In the genomic region with DNA sequence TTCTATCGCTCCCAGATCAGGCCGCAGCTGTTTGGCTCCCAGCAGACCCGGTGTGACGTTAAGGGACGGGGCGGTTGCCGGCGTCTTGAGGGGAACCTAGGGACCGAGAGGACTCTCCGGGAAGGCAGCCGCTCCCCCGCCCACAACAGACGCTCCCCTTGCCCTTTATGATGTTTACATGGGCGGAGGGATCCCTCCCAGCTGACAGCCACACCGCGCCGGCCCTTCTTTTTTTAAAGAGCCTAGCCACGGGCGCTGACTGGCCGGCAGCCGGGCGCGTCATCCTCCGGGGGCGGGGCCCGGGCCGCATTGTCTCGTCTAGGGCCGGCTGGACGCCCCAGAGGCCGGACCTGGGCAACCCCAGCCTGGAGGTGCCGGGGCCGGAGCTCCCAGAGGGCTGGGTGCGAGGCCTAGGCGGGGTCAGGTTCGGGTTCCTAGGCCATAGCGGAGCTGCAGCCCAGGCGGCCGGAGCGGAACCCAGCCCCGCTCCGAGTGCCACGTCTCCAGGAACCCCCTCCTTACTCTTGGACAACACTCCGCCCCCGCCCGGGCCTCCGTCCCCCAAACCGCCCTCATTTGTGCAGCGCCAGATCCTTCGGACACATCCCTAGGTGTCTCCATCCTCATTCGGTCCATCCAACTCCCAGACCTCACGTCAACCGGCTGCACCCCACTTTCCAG, we compare ENCODE assay signal across 8 cellular contexts. TPM values are rescaled to one million over a fixed set of nuclear protein-coding genes. Genes with fewer than 3 reads are reported as not detected.
DNase-seq lines count a peak whose midpoint lies in the region; ATAC-seq and TF ChIP-seq lines count a peak whose summit lies in the region.

Gene PCAT6 (plus strand): TSS at position 340 of the 681 bp plus-strand sequence.

- peak; percentile 71 for ATAC-seq in DND-41 (ENCODE audit: insufficient read depth, low read depth)
- peak; percentile 70 for ATAC-seq in GM23338
- peak; percentile 78 for ATAC-seq in RWPE2 (ENCODE audit: low read depth)

- peaks cover 8% of the 10 kb centered on the region; the same call in 1 of the 2 replicates for H3F3A ChIP-seq in GM23338 (replicated peaks; ENCODE audit: low read depth)

- H3K27me3 Mint-ChIP-seq in GM23338 (ENCODE audit: insufficient read depth, low read depth, poor library complexity) = peaks cover 15% of the 10 kb centered on the region
- peaks cover 1% of the 10 kb centered on the region for H3K27me3 Mint-ChIP-seq in nephron (ENCODE audit: low read depth)

- peak within 1 kb of the TSS in 1 of 2 experiments; percentile 30; a peak in 1 of 4 replicates for H3K4me3 ChIP-seq in DND-41 (ENCODE audit: low read depth in 1 of 2, low read length in 2 of 2)
- peak within 1 kb of the TSS; percentile 66 for H3K4me3 ChIP-seq in GM23338
- peak within 1 kb of the TSS; percentile 65 for H3K4me3 ChIP-seq in RWPE2 (ENCODE audit: severe bottlenecking)
- H3K4me3 ChIP-seq in fibroblast of the aortic adventitia (ENCODE audit: low read depth, low read length) = peak within 1 kb of the TSS; percentile 86

- TF ChIP-seq CTCF in DND-41 (IDR thresholded peaks at IDR 0.05; ENCODE audit: borderline replicate concordance, extremely low read depth, low read length, poor library complexity, severe bottlenecking) (no peak), GM23338 (conservative IDR thresholded peaks at IDR 0.05; ENCODE audit: low read depth in 2 of 2) (no peak), RWPE2 (IDR thresholded peaks at IDR 0.05; ENCODE audit: poor library complexity, severe bottlenecking) (no peak), fibroblast of the aortic adventitia (IDR thresholded peaks at IDR 0.05; ENCODE audit: insufficient read depth, low read length) (no peak), nephron (IDR thresholded peaks at IDR 0.05; ENCODE audit: unreplicated experiment in 3 of 3) (no peak)

- H3K36me3 ChIP-seq in DND-41 (ENCODE audit: insufficient read depth, low read length) (no peaks in the 10 kb centered on the region), GM23338 (ENCODE audit: insufficient read depth) (no peaks in the 10 kb centered on the region), RWPE2 (ENCODE audit: low read depth) (no peaks in the 10 kb centered on the region)

- peak within 1 kb of the TSS; percentile 56 for H3K4me2 ChIP-seq in DND-41 (ENCODE audit: insufficient read depth, low read length)
- peak within 1 kb of the TSS; percentile 89 for H3K4me2 ChIP-seq in GM23338

- peak within 1 kb of the TSS; percentile 96 for H3K27ac Mint-ChIP-seq in GM23338
- peak within 1 kb of the TSS; percentile 64 to 94 (median 83) for H3K27ac Mint-ChIP-seq in nephron

- H3K4me3 Mint-ChIP-seq in GM23338 (peak within 1 kb of the TSS; percentile 78), nephron (peak within 1 kb of the TSS; percentile 88 to 96 (median 93))

- no peaks in the 10 kb centered on the region; the same call in 1 of the 2 replicates for H3K9me2 ChIP-seq in GM23338 (ENCODE audit: insufficient read depth)

- 0 out of 2 replicates have a peak, but pooled peaks cover 3% of the 10 kb centered on the region for H4K20me1 ChIP-seq in DND-41 (ENCODE audit: insufficient read depth, low read length)
- no peaks in the 10 kb centered on the region for H4K20me1 ChIP-seq in GM23338 (replicated peaks; ENCODE audit: insufficient read depth)

- H3K4me1 ChIP-seq in DND-41 (ENCODE audit: insufficient read depth, low read length) = peaks cover 16% of the 10 kb centered on the region
- H3K4me1 ChIP-seq in GM23338 (ENCODE audit: insufficient read depth) = peaks cover 31% of the 10 kb centered on the region
- H3K4me1 ChIP-seq in RWPE2 (ENCODE audit: insufficient read depth, poor library complexity, severe bottlenecking) = peaks cover 13% of the 10 kb centered on the region

- H3K9me3 ChIP-seq in DND-41 (ENCODE audit: insufficient read depth, low read length, severe bottlenecking) (no peaks in the 10 kb centered on the region), RWPE2 (ENCODE audit: severe bottlenecking) (no peaks in the 10 kb centered on the region)

- DNase-seq in DND-41 = peak; percentile 66
- peak; percentile 100 for DNase-seq in GM23338 (ENCODE audit: low spot score)
- peak; percentile 97 for DNase-seq in LoVo (ENCODE audit: low spot score)
- peak; percentile 92 for DNase-seq in RWPE2 (ENCODE audit: low spot score)
- DNase-seq in activated effector memory CD4-positive, alpha-beta T cell treated with Interleukin-2 at 50 U/mL for 16 hours = peak; percentile 79
- DNase-seq in fibroblast of the aortic adventitia (ENCODE audit: low read depth) = peak; percentile 95
- DNase-seq in stimulated activated naive CD4-positive, alpha-beta T cell treated with Interleukin-2 at 50 U/mL for 16 hours (lab: John Stamatoyannopoulos, UW) = peak; percentile 87

- H3K27ac ChIP-seq in DND-41 (ENCODE audit: low read length) = no peak within 1 kb of the TSS
- peak within 1 kb of the TSS; percentile 84 for H3K27ac ChIP-seq in GM23338 (ENCODE audit: low read depth)
- H3K27ac ChIP-seq in RWPE2 (ENCODE audit: poor library complexity, severe bottlenecking) = peak within 1 kb of the TSS; percentile 35

- H3K4me1 Mint-ChIP-seq in GM23338 (peaks cover 37% of the 10 kb centered on the region), nephron (peaks cover 35% of the 10 kb centered on the region)

- H3K36me3 Mint-ChIP-seq in GM23338 (ENCODE audit: low read depth) (no peaks in the 10 kb centered on the region; the same call in 2 of the 3 replicates), nephron (ENCODE audit: low read depth) (no peaks in the 10 kb centered on the region)

- peak within 1 kb of the TSS; percentile 33; the same call in 1 of the 2 replicates for H2AFZ ChIP-seq in DND-41 (ENCODE audit: low read depth, low read length)
- H2AFZ ChIP-seq in GM23338 = peak within 1 kb of the TSS; percentile 80

- no peaks in the 10 kb centered on the region for H3K79me2 ChIP-seq in DND-41 (ENCODE audit: insufficient read depth, low read length)
- peaks cover 31% of the 10 kb centered on the region for H3K79me2 ChIP-seq in GM23338 (replicated peaks; ENCODE audit: insufficient read depth)

- H3K27me3 ChIP-seq in DND-41 (ENCODE audit: insufficient read depth, low read length, poor library complexity) (peaks cover 76% of the 10 kb centered on the region), GM23338 (ENCODE audit: insufficient read depth) (peaks cover 18% of the 10 kb centered on the region), RWPE2 (ENCODE audit: insufficient read depth, poor library complexity, severe bottlenecking) (no peaks in the 10 kb centered on the region)

- no peaks in the 10 kb centered on the region for H3K9me3 Mint-ChIP-seq in GM23338
- no peaks in the 10 kb centered on the region for H3K9me3 Mint-ChIP-seq in nephron

- H3K9ac ChIP-seq in DND-41 (ENCODE audit: low read depth, low read length) = no peak within 1 kb of the TSS

TF ChIP-seq in GM23338, 12 proteins besides CTCF, POLR2A, EP300 and RAD21 (continues in another document):
- TF ChIP-seq, protein P1, sequence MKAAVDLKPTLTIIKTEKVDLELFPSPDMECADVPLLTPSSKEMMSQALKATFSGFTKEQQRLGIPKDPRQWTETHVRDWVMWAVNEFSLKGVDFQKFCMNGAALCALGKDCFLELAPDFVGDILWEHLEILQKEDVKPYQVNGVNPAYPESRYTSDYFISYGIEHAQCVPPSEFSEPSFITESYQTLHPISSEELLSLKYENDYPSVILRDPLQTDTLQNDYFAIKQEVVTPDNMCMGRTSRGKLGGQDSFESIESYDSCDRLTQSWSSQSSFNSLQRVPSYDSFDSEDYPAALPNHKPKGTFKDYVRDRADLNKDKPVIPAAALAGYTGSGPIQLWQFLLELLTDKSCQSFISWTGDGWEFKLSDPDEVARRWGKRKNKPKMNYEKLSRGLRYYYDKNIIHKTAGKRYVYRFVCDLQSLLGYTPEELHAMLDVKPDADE (IDR thresholded peaks at IDR 0.05) = peak; percentile 36; the same call in 1 of the 2 replicates

RNA-seq across cellular contexts. Expression of gene PCAT6, which starts in this region (rescaled TPM):
- total RNA-seq in GM23338 (2014; rRNA removed; shearing (Covaris generic)) = 7.2 TPM in 1 of 2 replicates, not detected in the other
- polyA plus RNA-seq in GM23338 (2016; fragmentation: Nextera tagmentation; extraction: Ambion mirVana) = 28.1 and 28.7 TPM in 2 replicates
- not detected in 2 replicates for total RNA-seq in fibroblast of the aortic adventitia (ENCODE audit: low replicate concordance)

Comparison
In these comparisons a context has a peak if more than half of its experiments do, and no peak if none do; other contexts are left out.
1. Peak in DNase-seq and H3K4me3 ChIP-seq in fibroblast of the aortic adventitia; RNA of the gene not detected or under 1 TPM.